In the genomic region with DNA sequence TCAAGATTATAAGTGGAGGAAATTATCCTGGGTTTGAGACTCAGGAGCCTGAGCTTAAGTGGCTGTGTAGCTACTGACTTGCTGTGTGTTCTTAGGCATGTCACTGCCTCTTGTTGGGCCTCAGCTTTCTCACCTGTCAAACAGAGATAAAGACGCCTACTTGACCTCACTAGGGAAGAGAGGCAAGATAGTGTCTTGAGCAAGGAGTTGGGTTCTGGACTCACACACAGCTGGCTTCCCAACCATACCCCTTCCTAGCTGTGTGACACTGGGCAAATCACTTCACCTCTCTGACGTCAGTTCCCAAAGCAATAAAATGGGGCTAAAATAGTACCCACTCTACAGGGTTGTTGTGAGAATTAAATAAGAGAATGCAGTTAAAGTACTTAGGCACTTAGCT, we compare ENCODE assay signal across 1 cellular context.
A peak's percentile ranks its signal among the peaks of the same experiment; 100 is the strongest.
TF ChIP-seq lines count a peak whose summit lies in the region.

No MANE protein-coding gene starts in this region.

TF ChIP-seq in K562, 482 proteins besides CTCF, POLR2A, EP300 and RAD21 (continued from another document and continues in another):
- TF ChIP-seq, protein P1, sequence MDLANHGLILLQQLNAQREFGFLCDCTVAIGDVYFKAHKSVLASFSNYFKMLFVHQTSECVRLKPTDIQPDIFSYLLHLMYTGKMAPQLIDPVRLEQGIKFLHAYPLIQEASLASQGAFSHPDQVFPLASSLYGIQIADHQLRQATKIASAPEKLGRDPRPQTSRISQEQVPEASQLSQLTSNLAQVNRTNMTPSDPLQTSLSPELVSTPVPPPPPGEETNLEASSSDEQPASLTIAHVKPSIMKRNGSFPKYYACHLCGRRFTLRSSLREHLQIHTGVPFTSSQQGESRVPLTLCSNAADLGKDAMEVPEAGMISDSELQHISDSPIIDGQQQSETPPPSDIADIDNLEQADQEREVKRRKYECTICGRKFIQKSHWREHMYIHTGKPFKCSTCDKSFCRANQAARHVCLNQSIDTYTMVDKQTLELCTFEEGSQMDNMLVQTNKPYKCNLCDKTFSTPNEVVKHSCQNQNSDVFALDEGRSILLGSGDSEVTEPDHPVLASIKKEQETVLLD (IDR thresholded peaks at IDR 0.05) = no peak
- TF ChIP-seq, protein P2, sequence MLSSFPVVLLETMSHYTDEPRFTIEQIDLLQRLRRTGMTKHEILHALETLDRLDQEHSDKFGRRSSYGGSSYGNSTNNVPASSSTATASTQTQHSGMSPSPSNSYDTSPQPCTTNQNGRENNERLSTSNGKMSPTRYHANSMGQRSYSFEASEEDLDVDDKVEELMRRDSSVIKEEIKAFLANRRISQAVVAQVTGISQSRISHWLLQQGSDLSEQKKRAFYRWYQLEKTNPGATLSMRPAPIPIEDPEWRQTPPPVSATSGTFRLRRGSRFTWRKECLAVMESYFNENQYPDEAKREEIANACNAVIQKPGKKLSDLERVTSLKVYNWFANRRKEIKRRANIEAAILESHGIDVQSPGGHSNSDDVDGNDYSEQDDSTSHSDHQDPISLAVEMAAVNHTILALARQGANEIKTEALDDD (IDR thresholded peaks at IDR 0.05) = peak; percentile 39; the same call in 1 of the 2 replicates
- peak; percentile 24; the same call in 1 of the 2 replicates for TF ChIP-seq ZFX (CRISPR knock-in tag; IDR thresholded peaks at IDR 0.05)
- peak; percentile 91 for TF ChIP-seq CBFA2T2 (conservative IDR thresholded peaks at IDR 0.05)
- peak; percentile 45; the same call in 1 of the 2 replicates for TF ChIP-seq ESRRA (IDR thresholded peaks at IDR 0.05; ENCODE audit: borderline replicate concordance, low read depth)
- peak; percentile 58 for TF ChIP-seq EGR1 (conservative IDR thresholded peaks at IDR 0.05)
- TF ChIP-seq ZNF212 (CRISPR knock-in tag; IDR thresholded peaks at IDR 0.05) = no peak
- TF ChIP-seq RBM25 (IDR thresholded peaks at IDR 0.05; ENCODE audit: low read depth, low read length, severe bottlenecking) = peak; percentile 91
- TF ChIP-seq ZEB2 (IDR thresholded peaks at IDR 0.05) = peak; percentile 87
- TF ChIP-seq, protein P3, sequence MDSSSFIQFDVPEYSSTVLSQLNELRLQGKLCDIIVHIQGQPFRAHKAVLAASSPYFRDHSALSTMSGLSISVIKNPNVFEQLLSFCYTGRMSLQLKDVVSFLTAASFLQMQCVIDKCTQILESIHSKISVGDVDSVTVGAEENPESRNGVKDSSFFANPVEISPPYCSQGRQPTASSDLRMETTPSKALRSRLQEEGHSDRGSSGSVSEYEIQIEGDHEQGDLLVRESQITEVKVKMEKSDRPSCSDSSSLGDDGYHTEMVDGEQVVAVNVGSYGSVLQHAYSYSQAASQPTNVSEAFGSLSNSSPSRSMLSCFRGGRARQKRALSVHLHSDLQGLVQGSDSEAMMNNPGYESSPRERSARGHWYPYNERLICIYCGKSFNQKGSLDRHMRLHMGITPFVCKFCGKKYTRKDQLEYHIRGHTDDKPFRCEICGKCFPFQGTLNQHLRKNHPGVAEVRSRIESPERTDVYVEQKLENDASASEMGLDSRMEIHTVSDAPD (CRISPR knock-in tag; IDR thresholded peaks at IDR 0.05) = no peak
- TF ChIP-seq BCOR (IDR thresholded peaks at IDR 0.05) = peak; percentile 97
- TF ChIP-seq TOE1 (IDR thresholded peaks at IDR 0.05; ENCODE audit: borderline replicate concordance) = 0 out of 2 replicates have a peak, but pooled peaks have one; percentile 28
- TF ChIP-seq TOE1 (CRISPR knock-in tag; IDR thresholded peaks at IDR 0.05; ENCODE audit: borderline replicate concordance, low read depth) = no peak
- TF ChIP-seq, protein P4, sequence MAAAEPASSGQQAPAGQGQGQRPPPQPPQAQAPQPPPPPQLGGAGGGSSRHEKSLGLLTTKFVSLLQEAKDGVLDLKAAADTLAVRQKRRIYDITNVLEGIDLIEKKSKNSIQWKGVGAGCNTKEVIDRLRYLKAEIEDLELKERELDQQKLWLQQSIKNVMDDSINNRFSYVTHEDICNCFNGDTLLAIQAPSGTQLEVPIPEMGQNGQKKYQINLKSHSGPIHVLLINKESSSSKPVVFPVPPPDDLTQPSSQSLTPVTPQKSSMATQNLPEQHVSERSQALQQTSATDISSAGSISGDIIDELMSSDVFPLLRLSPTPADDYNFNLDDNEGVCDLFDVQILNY (CRISPR knock-in tag; IDR thresholded peaks at IDR 0.05) = no peak
- TF ChIP-seq TBL1XR1 (IDR thresholded peaks at IDR 0.05; ENCODE audit: low read length in 2 of 2) = peak in 1 of 2 experiments; percentile 66; a peak in 1 of 4 replicates
- TF ChIP-seq, protein P5, sequence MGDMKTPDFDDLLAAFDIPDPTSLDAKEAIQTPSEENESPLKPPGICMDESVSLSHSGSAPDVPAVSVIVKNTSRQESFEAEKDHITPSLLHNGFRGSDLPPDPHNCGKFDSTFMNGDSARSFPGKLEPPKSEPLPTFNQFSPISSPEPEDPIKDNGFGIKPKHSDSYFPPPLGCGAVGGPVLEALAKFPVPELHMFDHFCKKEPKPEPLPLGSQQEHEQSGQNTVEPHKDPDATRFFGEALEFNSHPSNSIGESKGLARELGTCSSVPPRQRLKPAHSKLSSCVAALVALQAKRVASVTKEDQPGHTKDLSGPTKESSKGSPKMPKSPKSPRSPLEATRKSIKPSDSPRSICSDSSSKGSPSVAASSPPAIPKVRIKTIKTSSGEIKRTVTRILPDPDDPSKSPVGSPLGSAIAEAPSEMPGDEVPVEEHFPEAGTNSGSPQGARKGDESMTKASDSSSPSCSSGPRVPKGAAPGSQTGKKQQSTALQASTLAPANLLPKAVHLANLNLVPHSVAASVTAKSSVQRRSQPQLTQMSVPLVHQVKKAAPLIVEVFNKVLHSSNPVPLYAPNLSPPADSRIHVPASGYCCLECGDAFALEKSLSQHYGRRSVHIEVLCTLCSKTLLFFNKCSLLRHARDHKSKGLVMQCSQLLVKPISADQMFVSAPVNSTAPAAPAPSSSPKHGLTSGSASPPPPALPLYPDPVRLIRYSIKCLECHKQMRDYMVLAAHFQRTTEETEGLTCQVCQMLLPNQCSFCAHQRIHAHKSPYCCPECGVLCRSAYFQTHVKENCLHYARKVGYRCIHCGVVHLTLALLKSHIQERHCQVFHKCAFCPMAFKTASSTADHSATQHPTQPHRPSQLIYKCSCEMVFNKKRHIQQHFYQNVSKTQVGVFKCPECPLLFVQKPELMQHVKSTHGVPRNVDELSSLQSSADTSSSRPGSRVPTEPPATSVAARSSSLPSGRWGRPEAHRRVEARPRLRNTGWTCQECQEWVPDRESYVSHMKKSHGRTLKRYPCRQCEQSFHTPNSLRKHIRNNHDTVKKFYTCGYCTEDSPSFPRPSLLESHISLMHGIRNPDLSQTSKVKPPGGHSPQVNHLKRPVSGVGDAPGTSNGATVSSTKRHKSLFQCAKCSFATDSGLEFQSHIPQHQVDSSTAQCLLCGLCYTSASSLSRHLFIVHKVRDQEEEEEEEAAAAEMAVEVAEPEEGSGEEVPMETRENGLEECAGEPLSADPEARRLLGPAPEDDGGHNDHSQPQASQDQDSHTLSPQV (IDR thresholded peaks at IDR 0.05) = peak; percentile 75
- 0 out of 2 replicates have a peak, but pooled peaks have one; percentile 49 for TF ChIP-seq SMAD4 (CRISPR knock-in tag; conservative IDR thresholded peaks at IDR 0.05)
- TF ChIP-seq ZNF24 (IDR thresholded peaks at IDR 0.05) = no peak
- TF ChIP-seq, protein P6, sequence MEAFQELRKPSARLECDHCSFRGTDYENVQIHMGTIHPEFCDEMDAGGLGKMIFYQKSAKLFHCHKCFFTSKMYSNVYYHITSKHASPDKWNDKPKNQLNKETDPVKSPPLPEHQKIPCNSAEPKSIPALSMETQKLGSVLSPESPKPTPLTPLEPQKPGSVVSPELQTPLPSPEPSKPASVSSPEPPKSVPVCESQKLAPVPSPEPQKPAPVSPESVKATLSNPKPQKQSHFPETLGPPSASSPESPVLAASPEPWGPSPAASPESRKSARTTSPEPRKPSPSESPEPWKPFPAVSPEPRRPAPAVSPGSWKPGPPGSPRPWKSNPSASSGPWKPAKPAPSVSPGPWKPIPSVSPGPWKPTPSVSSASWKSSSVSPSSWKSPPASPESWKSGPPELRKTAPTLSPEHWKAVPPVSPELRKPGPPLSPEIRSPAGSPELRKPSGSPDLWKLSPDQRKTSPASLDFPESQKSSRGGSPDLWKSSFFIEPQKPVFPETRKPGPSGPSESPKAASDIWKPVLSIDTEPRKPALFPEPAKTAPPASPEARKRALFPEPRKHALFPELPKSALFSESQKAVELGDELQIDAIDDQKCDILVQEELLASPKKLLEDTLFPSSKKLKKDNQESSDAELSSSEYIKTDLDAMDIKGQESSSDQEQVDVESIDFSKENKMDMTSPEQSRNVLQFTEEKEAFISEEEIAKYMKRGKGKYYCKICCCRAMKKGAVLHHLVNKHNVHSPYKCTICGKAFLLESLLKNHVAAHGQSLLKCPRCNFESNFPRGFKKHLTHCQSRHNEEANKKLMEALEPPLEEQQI (IDR thresholded peaks at IDR 0.05) = no peak
- TF ChIP-seq ZNF76 (CRISPR knock-in tag; IDR thresholded peaks at IDR 0.05; ENCODE audit: borderline replicate concordance) = no peak
- TF ChIP-seq ZNF408 (CRISPR knock-in tag; IDR thresholded peaks at IDR 0.05; ENCODE audit: low read depth) = no peak
- TF ChIP-seq ZFP36 (IDR thresholded peaks at IDR 0.05; ENCODE audit: low read depth, low read length, partially characterized antibody) = peak; percentile 96
- TF ChIP-seq, protein P7, sequence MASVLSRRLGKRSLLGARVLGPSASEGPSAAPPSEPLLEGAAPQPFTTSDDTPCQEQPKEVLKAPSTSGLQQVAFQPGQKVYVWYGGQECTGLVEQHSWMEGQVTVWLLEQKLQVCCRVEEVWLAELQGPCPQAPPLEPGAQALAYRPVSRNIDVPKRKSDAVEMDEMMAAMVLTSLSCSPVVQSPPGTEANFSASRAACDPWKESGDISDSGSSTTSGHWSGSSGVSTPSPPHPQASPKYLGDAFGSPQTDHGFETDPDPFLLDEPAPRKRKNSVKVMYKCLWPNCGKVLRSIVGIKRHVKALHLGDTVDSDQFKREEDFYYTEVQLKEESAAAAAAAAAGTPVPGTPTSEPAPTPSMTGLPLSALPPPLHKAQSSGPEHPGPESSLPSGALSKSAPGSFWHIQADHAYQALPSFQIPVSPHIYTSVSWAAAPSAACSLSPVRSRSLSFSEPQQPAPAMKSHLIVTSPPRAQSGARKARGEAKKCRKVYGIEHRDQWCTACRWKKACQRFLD (CRISPR knock-in tag; IDR thresholded peaks at IDR 0.05) = no peak
- peak; percentile 44; the same call in 1 of the 2 replicates for TF ChIP-seq L3MBTL2 (IDR thresholded peaks at IDR 0.05)
- peak; percentile 87 for TF ChIP-seq ADNP (tag; IDR thresholded peaks at IDR 0.05)
- TF ChIP-seq SREBF2 (CRISPR knock-in tag; IDR thresholded peaks at IDR 0.05) = no peak
- TF ChIP-seq SLC30A9 (CRISPR knock-in tag; IDR thresholded peaks at IDR 0.05) = no peak
- TF ChIP-seq, protein P8, sequence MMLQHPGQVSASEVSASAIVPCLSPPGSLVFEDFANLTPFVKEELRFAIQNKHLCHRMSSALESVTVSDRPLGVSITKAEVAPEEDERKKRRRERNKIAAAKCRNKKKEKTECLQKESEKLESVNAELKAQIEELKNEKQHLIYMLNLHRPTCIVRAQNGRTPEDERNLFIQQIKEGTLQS (IDR thresholded peaks at IDR 0.05) = no peak; the same call in 1 of the 2 replicates
- TF ChIP-seq, protein P8 (CRISPR knock-in tag; conservative IDR thresholded peaks at IDR 0.05) = no peak
- no peak for TF ChIP-seq ZNF146 (CRISPR knock-in tag; IDR thresholded peaks at IDR 0.05; ENCODE audit: unreplicated experiment)
- peak; percentile 25 for TF ChIP-seq CCNT2 (IDR thresholded peaks at IDR 0.05; ENCODE audit: borderline replicate concordance, extremely low read depth, insufficient read length, low read depth, low read length)
- peak; percentile 20; the same call in 1 of the 2 replicates for TF ChIP-seq MBD2 (IDR thresholded peaks at IDR 0.05; ENCODE audit: borderline replicate concordance, low read depth)
- TF ChIP-seq KDM1A (IDR thresholded peaks at IDR 0.05) = peak; percentile 88 to 94
- TF ChIP-seq SIN3A (IDR thresholded peaks at IDR 0.05; ENCODE audit: borderline replicate concordance in 2 of 2, control insufficient read depth in 1 of 2, low read depth in 2 of 2, low read length in 2 of 2) = peak in 1 of 2 experiments; percentile 55; a peak in 1 of 4 replicates
- TF ChIP-seq FOXK2 (conservative IDR thresholded peaks at IDR 0.05 in 1 of 2, IDR thresholded peaks at IDR 0.05 in 1 of 2; ENCODE audit: low read depth in 2 of 2) = peak in 1 of 2 experiments; percentile 45; a peak in 1 of 4 replicates
- peak; percentile 80; the same call in 1 of the 2 replicates for TF ChIP-seq SMARCA4 (IDR thresholded peaks at IDR 0.05)
- TF ChIP-seq, protein P9, sequence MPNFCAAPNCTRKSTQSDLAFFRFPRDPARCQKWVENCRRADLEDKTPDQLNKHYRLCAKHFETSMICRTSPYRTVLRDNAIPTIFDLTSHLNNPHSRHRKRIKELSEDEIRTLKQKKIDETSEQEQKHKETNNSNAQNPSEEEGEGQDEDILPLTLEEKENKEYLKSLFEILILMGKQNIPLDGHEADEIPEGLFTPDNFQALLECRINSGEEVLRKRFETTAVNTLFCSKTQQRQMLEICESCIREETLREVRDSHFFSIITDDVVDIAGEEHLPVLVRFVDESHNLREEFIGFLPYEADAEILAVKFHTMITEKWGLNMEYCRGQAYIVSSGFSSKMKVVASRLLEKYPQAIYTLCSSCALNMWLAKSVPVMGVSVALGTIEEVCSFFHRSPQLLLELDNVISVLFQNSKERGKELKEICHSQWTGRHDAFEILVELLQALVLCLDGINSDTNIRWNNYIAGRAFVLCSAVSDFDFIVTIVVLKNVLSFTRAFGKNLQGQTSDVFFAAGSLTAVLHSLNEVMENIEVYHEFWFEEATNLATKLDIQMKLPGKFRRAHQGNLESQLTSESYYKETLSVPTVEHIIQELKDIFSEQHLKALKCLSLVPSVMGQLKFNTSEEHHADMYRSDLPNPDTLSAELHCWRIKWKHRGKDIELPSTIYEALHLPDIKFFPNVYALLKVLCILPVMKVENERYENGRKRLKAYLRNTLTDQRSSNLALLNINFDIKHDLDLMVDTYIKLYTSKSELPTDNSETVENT (CRISPR knock-in tag; IDR thresholded peaks at IDR 0.05) = no peak
- peak in 1 of 2 experiments; percentile 75; a peak in 1 of 4 replicates for TF ChIP-seq TRIM24 (IDR thresholded peaks at IDR 0.05)
- peak; percentile 73 for TF ChIP-seq CXXC5 (CRISPR knock-in tag; IDR thresholded peaks at IDR 0.05)
- TF ChIP-seq CBFA2T3 (IDR thresholded peaks at IDR 0.05) = peak; percentile 95
- TF ChIP-seq PML (IDR thresholded peaks at IDR 0.05; ENCODE audit: low read length) = peak; percentile 73
- peak; percentile 65 for TF ChIP-seq CTBP1 (IDR thresholded peaks at IDR 0.05; ENCODE audit: borderline replicate concordance)
- TF ChIP-seq POLR2G (IDR thresholded peaks at IDR 0.05; ENCODE audit: low read depth, low read length) = no peak
- no peak for TF ChIP-seq GABPB1 (CRISPR knock-in tag; IDR thresholded peaks at IDR 0.05)
- no peak for TF ChIP-seq NR2C2 (CRISPR knock-in tag; IDR thresholded peaks at IDR 0.05)
- TF ChIP-seq NR2C2 (tag; IDR thresholded peaks at IDR 0.05) = 0 out of 2 replicates have a peak, but pooled peaks have one; percentile 20
- TF ChIP-seq, protein P10, sequence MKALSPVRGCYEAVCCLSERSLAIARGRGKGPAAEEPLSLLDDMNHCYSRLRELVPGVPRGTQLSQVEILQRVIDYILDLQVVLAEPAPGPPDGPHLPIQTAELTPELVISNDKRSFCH (CRISPR knock-in tag; IDR thresholded peaks at IDR 0.05) = no peak
- TF ChIP-seq, protein P10 (tag; IDR thresholded peaks at IDR 0.05) = no peak
- no peak for TF ChIP-seq SIN3B (IDR thresholded peaks at IDR 0.05; ENCODE audit: low read depth)
- peak; percentile 72 for TF ChIP-seq SMARCE1 (IDR thresholded peaks at IDR 0.05)
- peak; percentile 88; the same call in 1 of the 2 replicates for TF ChIP-seq CBX1 (IDR thresholded peaks at IDR 0.05; ENCODE audit: low read depth)
